Comparison of ENCODE assay signal across 6 cellular contexts in the genomic region with DNA sequence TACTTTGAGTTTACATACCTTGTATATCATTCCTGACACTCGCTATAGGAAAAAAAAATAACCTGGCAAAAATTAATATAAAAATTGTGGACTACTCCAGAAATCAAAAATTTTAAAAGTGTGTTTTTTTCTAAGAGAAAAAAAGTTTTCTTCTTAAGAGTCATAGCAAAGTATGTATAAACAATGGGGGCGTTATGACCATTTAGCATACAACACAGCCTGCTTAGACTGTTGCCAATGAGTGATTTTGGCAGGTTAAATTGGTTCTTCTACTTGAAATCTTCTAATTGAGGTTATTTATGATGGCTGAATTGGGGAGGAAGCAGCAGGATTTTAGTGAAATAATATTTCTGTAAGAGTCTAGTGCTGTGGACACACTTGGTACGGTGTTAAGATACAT.
"Had no signal": no experiment of that assay in that cellular context is flagged by ENCODE, and none has a peak within 500 bp of the region (broad histone marks: within the 10 kb centered on the region; RNA-seq: fewer than 3 reads in every experiment).

No MANE protein-coding gene starts in this region.

- H3K4me2 ChIP-seq: KMS-11 had no signal

- H3K27ac ChIP-seq: HL-60, KMS-11 had no signal

- DNase-seq: KBM-7, KG1 had no signal

- H3K9ac ChIP-seq: KMS-11 had no signal

- H3K4me3 ChIP-seq: K562 had no signal

- ATAC-seq: HepG2, K562 had no signal
